13 cellular contexts compared by ENCODE assay signal in the genomic region with DNA sequence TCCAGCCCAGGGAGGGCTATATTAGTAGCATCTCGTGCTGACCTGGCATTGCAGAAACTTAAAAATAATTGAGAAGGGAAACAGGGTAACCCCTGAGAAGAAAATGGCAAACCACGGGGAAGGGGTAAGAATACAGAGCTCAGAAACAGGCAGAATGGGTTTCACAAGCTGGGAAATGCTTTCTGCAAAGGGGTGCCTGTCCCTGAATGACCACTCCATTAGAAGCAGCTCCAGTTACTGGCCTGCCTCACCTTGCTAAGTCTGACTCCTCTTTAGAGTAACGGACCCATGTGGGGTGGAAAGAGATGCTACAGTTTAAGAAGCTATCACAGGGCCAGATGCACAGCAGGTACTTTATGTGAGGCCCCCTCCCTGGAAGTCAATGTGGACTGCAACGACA. TPM values are rescaled to one million over a fixed set of nuclear protein-coding genes. Genes with fewer than 3 reads are reported as not detected.
DNase-seq lines count a peak whose midpoint lies in the region; ATAC-seq, FAIRE-seq and TF ChIP-seq lines count a peak whose summit lies in the region.
"Had no signal": no experiment of that assay in that cellular context is flagged by ENCODE, and none has a peak within 500 bp of the region (broad histone marks: within the 10 kb centered on the region; RNA-seq: fewer than 3 reads in every experiment).

No MANE protein-coding gene starts in this region.

- H4K20me1 ChIP-seq in Loucy (ENCODE audit: insufficient read depth, low read length, poor library complexity, severe bottlenecking), result peaks cover 70% of the 10 kb centered on the region

- DNase-seq in CD4-positive, CD25-positive, alpha-beta regulatory T cell, result no peak
- no peak for DNase-seq in chondrocyte (ENCODE audit: low spot score)
- DNase-seq in substantia nigra (lab: John Stamatoyannopoulos, UW), result no peak
- DNase-seq in stimulated activated CD4-positive, alpha-beta T cell treated with anti-CD3 and anti-CD28 coated beads, Interleukin-4, amount 100 ng/mL, for 1 hour, result no peak
- no peak for DNase-seq in kidney
- DNase-seq: DMS53, kidney glomerular epithelial cell, NCI-H2081 treated with DMSO at 0.1 percent for 48 hours had no signal

- TF ChIP-seq CTCF in Loucy (conservative IDR thresholded peaks at IDR 0.05; ENCODE audit: low read length) (no peak), chondrocyte (IDR thresholded peaks at IDR 0.05) (no peak), neutrophil (IDR thresholded peaks at IDR 0.05) (no peak), kidney (IDR thresholded peaks at IDR 0.05; ENCODE audit: borderline replicate concordance, extremely low read depth, insufficient read depth) (no peak)

- H3K27me3 Mint-ChIP-seq in CD4-positive, CD25-positive, alpha-beta regulatory T cell, result peaks cover 4% of the 10 kb centered on the region
- no peaks in the 10 kb centered on the region for H3K27me3 Mint-ChIP-seq in chondrocyte (ENCODE audit: low read depth)

- ATAC-seq in CD4-positive, CD25-positive, alpha-beta regulatory T cell (ENCODE audit: low read depth in 2 of 2), result no peak
- ATAC-seq in GM21717 (IDR thresholded peaks at IDR 0.05; ENCODE audit: unreplicated experiment), result no peak
- ATAC-seq: esophagus mucosa had no signal

- no peaks in the 10 kb centered on the region for H3K27me3 ChIP-seq in CD4-positive, CD25-positive, alpha-beta regulatory T cell (ENCODE audit: control insufficient read depth, insufficient read depth, low read length)
- H3K27me3 ChIP-seq in Loucy (ENCODE audit: insufficient read depth, low read length, poor library complexity, severe bottlenecking), result no peaks in the 10 kb centered on the region
- H3K27me3 ChIP-seq in neutrophil, result no peaks in the 10 kb centered on the region

- no peak overlapping the region for H3K27ac ChIP-seq in CD4-positive, CD25-positive, alpha-beta regulatory T cell (ENCODE audit: insufficient read depth, low read length, poor library complexity, severe bottlenecking)
- H3K27ac ChIP-seq in neutrophil (peak overlapping the region; percentile 99), substantia nigra (ENCODE audit: low read depth, low read length, poor library complexity, severe bottlenecking) (no peak overlapping the region), kidney (ENCODE audit: low read depth in 2 of 2, low read length in 2 of 2) (no peak overlapping the region)

- no peaks in the 10 kb centered on the region for H3K9me3 ChIP-seq in CD4-positive, CD25-positive, alpha-beta regulatory T cell (ENCODE audit: control insufficient read depth in 2 of 2, low read length in 2 of 2)
- H3K9me3 ChIP-seq in Loucy (ENCODE audit: insufficient read depth, low read depth, low read length) (no peaks in the 10 kb centered on the region), neutrophil (no peaks in the 10 kb centered on the region), kidney (ENCODE audit: control insufficient read depth in 1 of 2, low read length in 2 of 2) (no peaks in the 10 kb centered on the region)

- H3K9me3 Mint-ChIP-seq in CD4-positive, CD25-positive, alpha-beta regulatory T cell, result no peaks in the 10 kb centered on the region
- H3K9me3 Mint-ChIP-seq in chondrocyte (ENCODE audit: low read depth), result no peaks in the 10 kb centered on the region

- no peaks in the 10 kb centered on the region for H3F3A ChIP-seq in Loucy (ENCODE audit: low read depth)

- peak overlapping the region; percentile 83 for H3K4me3 ChIP-seq in CD4-positive, CD25-positive, alpha-beta regulatory T cell (ENCODE audit: low read depth, low read length)
- peak overlapping the region; percentile 92 for H3K4me3 ChIP-seq in Loucy (ENCODE audit: low read length, poor library complexity, severe bottlenecking)
- H3K4me3 ChIP-seq in neutrophil (ENCODE audit: low read depth in 1 of 2, low read length in 1 of 2), result peak overlapping the region in 1 of 2 experiments; percentile 91
- H3K4me3 ChIP-seq in kidney (ENCODE audit: low read length in 2 of 2), result no peak overlapping the region

- intact Hi-C loops in kidney (cut with DNase I), result no loop called here

- H3K4me3 Mint-ChIP-seq in CD4-positive, CD25-positive, alpha-beta regulatory T cell, result peak overlapping the region; percentile 93 to 99 (median 96)
- H3K4me3 Mint-ChIP-seq in chondrocyte (ENCODE audit: unreplicated experiment), result peak overlapping the region; percentile 93

- peaks cover 61% of the 10 kb centered on the region for H3K36me3 ChIP-seq in CD4-positive, CD25-positive, alpha-beta regulatory T cell (ENCODE audit: control insufficient read depth, insufficient read depth, low read length)
- H3K36me3 ChIP-seq in Loucy (ENCODE audit: insufficient read depth, low read length) (peaks cover 61% of the 10 kb centered on the region; the same call in 1 of the 2 replicates), neutrophil (peaks cover 65% of the 10 kb centered on the region), kidney (ENCODE audit: control insufficient read depth in 1 of 2, insufficient read depth in 2 of 2, low read length in 2 of 2) (peaks cover 31 to 50% of the 10 kb centered on the region in 2 donors)

- H2AFZ ChIP-seq in Loucy (ENCODE audit: low read length), result no peak overlapping the region

- no peak for FAIRE-seq in kidney (lab: Jason Lieb, UNC)
- FAIRE-seq: GM18507 had no signal

- H3K4me1 Mint-ChIP-seq in CD4-positive, CD25-positive, alpha-beta regulatory T cell, result peaks cover 28 to 92% (median 67%) of the 10 kb centered on the region in 4 donors
- H3K4me1 Mint-ChIP-seq in chondrocyte (ENCODE audit: low read depth), result peaks cover 84% of the 10 kb centered on the region

- H3K9me2 ChIP-seq in Loucy (replicated peaks; ENCODE audit: low read depth, low read length), result no peaks in the 10 kb centered on the region

- peak overlapping the region; percentile 94 for H3K9ac ChIP-seq in Loucy (ENCODE audit: low read depth, low read length, poor library complexity, severe bottlenecking)
- peak overlapping the region in 1 of 2 donors; percentile 35 for H3K9ac ChIP-seq in kidney (ENCODE audit: low read length in 2 of 2)

- peak overlapping the region; percentile 78 to 95 (median 85) for H3K27ac Mint-ChIP-seq in CD4-positive, CD25-positive, alpha-beta regulatory T cell
- peak overlapping the region; percentile 79 for H3K27ac Mint-ChIP-seq in chondrocyte (ENCODE audit: unreplicated experiment)

- peak overlapping the region; percentile 99 for H3K4me2 ChIP-seq in Loucy (ENCODE audit: low read depth, low read length, poor library complexity, severe bottlenecking)

- H3K4me1 ChIP-seq in CD4-positive, CD25-positive, alpha-beta regulatory T cell (ENCODE audit: control insufficient read depth, insufficient read depth, low read length, poor library complexity, severe bottlenecking), result peaks cover 90% of the 10 kb centered on the region
- H3K4me1 ChIP-seq in Loucy (ENCODE audit: insufficient read depth, low read length, poor library complexity, severe bottlenecking), result peaks cover 83% of the 10 kb centered on the region
- peaks cover 55 to 75% of the 10 kb centered on the region in 2 experiments for H3K4me1 ChIP-seq in neutrophil (ENCODE audit: control insufficient read depth in 1 of 2, insufficient read depth in 1 of 2, low read depth in 1 of 2, low read length in 1 of 2)
- peaks cover 35 to 61% of the 10 kb centered on the region in 2 donors for H3K4me1 ChIP-seq in kidney (ENCODE audit: control insufficient read depth in 1 of 2, insufficient read depth in 1 of 2, low read depth in 1 of 2, low read length in 2 of 2)

- H3K79me2 ChIP-seq in Loucy (ENCODE audit: insufficient read depth, low read length), result peaks cover 90% of the 10 kb centered on the region

- H3K36me3 Mint-ChIP-seq in CD4-positive, CD25-positive, alpha-beta regulatory T cell, result peaks cover 48% of the 10 kb centered on the region
- peaks cover 37% of the 10 kb centered on the region for H3K36me3 Mint-ChIP-seq in chondrocyte (ENCODE audit: low read depth)

RNA-seq across cellular contexts. Expression of a gene that starts 2.5 kb away (rescaled TPM):
- 326 TPM for total RNA-seq in CD4-positive, CD25-positive, alpha-beta regulatory T cell
- polyA plus RNA-seq in CD4-positive, CD25-positive, alpha-beta regulatory T cell, result 100 to 1,000 TPM; 312 to 422 (median 370) TPM
- 312 to 483 TPM (median 462 TPM) in 3 replicates for total RNA-seq in chondrocyte
- 313 TPM for total RNA-seq in kidney
- 176 TPM for polyA plus RNA-seq in kidney (ENCODE audit: insufficient read depth, low read depth, low replicate concordance)

Comparison
In these comparisons a context has a peak if more than half of its experiments do, and no peak if none do; other contexts are left out.
1. H3K4me3 ChIP-seq: peak in CD4-positive, CD25-positive, alpha-beta regulatory T cell (single experiment) and Loucy (single experiment); none in kidney (0 of 2).